Comparison of ENCODE assay signal across 10 cellular contexts in the genomic region with DNA sequence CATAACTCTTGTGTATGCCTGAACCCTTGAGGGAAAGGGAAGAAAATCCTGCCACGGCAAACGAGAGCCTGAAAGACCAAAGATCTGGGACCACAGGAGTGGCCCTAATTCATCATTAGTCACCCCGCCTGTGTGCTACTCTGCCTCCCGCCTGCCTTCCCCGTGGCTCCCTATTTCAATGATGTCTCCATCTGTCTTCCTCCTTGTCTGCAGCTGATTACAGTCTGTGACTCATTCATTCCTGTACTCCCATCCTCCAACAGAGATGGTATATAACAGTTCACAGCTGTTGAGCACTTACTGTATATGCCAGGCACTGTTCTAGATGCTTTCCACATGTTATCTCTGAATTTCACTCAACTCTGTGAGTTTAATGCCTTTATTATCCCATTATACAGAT.
DNase-seq lines count a peak whose midpoint lies in the region; ATAC-seq and TF ChIP-seq lines count a peak whose summit lies in the region.
"Had no signal": no experiment of that assay in that cellular context is flagged by ENCODE, and none has a peak within 500 bp of the region (broad histone marks: within the 10 kb centered on the region; RNA-seq: fewer than 3 reads in every experiment).

No MANE protein-coding gene starts in this region.

- TF ChIP-seq CTCF in mucosa of descending colon (IDR thresholded peaks at IDR 0.05), result no peak

- no peaks in the 10 kb centered on the region for H3K9me3 ChIP-seq in endocrine pancreas (ENCODE audit: control insufficient read depth, low read length)
- no peaks in the 10 kb centered on the region for H3K9me3 ChIP-seq in mucosa of descending colon
- H3K9me3 ChIP-seq: thyroid gland had no signal

- peak; percentile 48 for DNase-seq in COLO829 (ENCODE audit: low spot score)
- peak; percentile 96 for DNase-seq in NCI-H226
- no peak for DNase-seq in mucosa of descending colon
- no peak for DNase-seq in NCI-H2107 (lab: John Stamatoyannopoulos, UW)
- no peak for DNase-seq in H7
- DNase-seq in stimulated activated CD4-positive, alpha-beta T cell treated with anti-CD3 and anti-CD28 coated beads, Interleukin-12 subunit alpha, Interleukin-12 subunit beta, amount 100 ng/mL, for 4 hours, result no peak
- DNase-seq: GDM1, thyroid gland had no signal

- intact Hi-C loops in mucosa of descending colon (cut with DNase I, micrococcal nuclease), result no loop called here

- H3K4me3 ChIP-seq in endocrine pancreas (ENCODE audit: control insufficient read depth, insufficient read depth, low read length), result peak overlapping the region; percentile 28
- H3K4me3 ChIP-seq in mucosa of descending colon, result no peak overlapping the region
- H3K4me3 ChIP-seq in H7 (ENCODE audit: insufficient read depth, low read depth, low read length), result no peak overlapping the region
- H3K4me3 ChIP-seq: thyroid gland had no signal

- H3K27me3 ChIP-seq in endocrine pancreas (ENCODE audit: control insufficient read depth, insufficient read depth, low read length), result no peaks in the 10 kb centered on the region
- no peaks in the 10 kb centered on the region for H3K27me3 ChIP-seq in H7 (ENCODE audit: control insufficient read depth, insufficient read depth, low read length)
- H3K27me3 ChIP-seq: thyroid gland had no signal

- H3K4me1 ChIP-seq in endocrine pancreas (ENCODE audit: control insufficient read depth, insufficient read depth, low read length), result no peaks in the 10 kb centered on the region
- H3K4me1 ChIP-seq in mucosa of descending colon (ENCODE audit: low read depth), result no peaks in the 10 kb centered on the region
- H3K4me1 ChIP-seq: thyroid gland had no signal

- H3K9ac ChIP-seq in endocrine pancreas (ENCODE audit: control insufficient read depth, insufficient read depth, low read length), result no peak overlapping the region

- ATAC-seq in mucosa of descending colon (peak; percentile 86), HG03571 (IDR thresholded peaks at IDR 0.05; ENCODE audit: unreplicated experiment) (no peak)

- H3K36me3 ChIP-seq in endocrine pancreas (ENCODE audit: control insufficient read depth, insufficient read depth, low read length), result no peaks in the 10 kb centered on the region
- no peaks in the 10 kb centered on the region for H3K36me3 ChIP-seq in mucosa of descending colon (ENCODE audit: low read depth)
- H3K36me3 ChIP-seq in H7 (replicated peaks; ENCODE audit: control insufficient read depth, insufficient read depth, low read length), result no peaks in the 10 kb centered on the region
- H3K36me3 ChIP-seq: thyroid gland had no signal

Comparison
In these comparisons a context has a peak if more than half of its experiments do, and no peak if none do; other contexts are left out.
1. DNase-seq: peak in COLO829 (single experiment) and NCI-H226 (single experiment); none in mucosa of descending colon (0 of 3), NCI-H2107 (single experiment), H7 (single experiment) and stimulated activated CD4-positive, alpha-beta T cell treated with anti-CD3 and anti-CD28 coated beads, Interleukin-12 subunit alpha, Interleukin-12 subunit beta, amount 100 ng/mL, for 4 hours (single experiment).